ENCODE assay signal across 16 cellular contexts in genomic region chr2:62178741-62179271, GRCh38. TPM values are rescaled to one million over a fixed set of nuclear protein-coding genes. Genes with fewer than 3 reads are reported as not detected.
DNase-seq lines count a peak whose midpoint lies in the region; TF ChIP-seq lines count a peak whose summit lies in the region.
"Had no signal": no experiment of that assay in that cellular context is flagged by ENCODE, and none has a peak within 500 bp of the region (broad histone marks: within the 10 kb centered on the region; RNA-seq: fewer than 3 reads in every experiment).

No MANE protein-coding gene starts in this region.

- H3K27me3 ChIP-seq in suprapubic skin: no peaks in the 10 kb centered on the region
- H3K27me3 ChIP-seq: cardiac muscle cell had no signal

- CTCF ChIA-PET in HEK293T (lab: Yijun Ruan, JAX): no interaction called here

- no peaks in the 10 kb centered on the region for H3K9me3 Mint-ChIP-seq in HFFc6
- H3K9me3 Mint-ChIP-seq in activated T-helper 1 cell treated with anti-CD3 and anti-CD28 coated beads, Interleukin-12 subunit alpha, Interleukin-12 subunit beta, Interleukin-2, Interleukin-4 antibody, amounts not matched to agents 30 ng/mL and 10 ng/mL and 1 ng/mL, durations not matched to agents 14 hours and 24 hours and 36 hours: no peaks in the 10 kb centered on the region
- H3K9me3 Mint-ChIP-seq: activated T-helper 17 cell treated with anti-CD3 and anti-CD28 coated beads, Interleukin-2, amount 50 U/mL, for 72 hours; naive B cell had no signal

- no peak overlapping the region for H3K4me3 Mint-ChIP-seq in HFFc6
- no peak overlapping the region for H3K4me3 Mint-ChIP-seq in activated T-helper 1 cell treated with anti-CD3 and anti-CD28 coated beads, Interleukin-12 subunit alpha, Interleukin-12 subunit beta, Interleukin-2, Interleukin-4 antibody, amounts not matched to agents 30 ng/mL and 10 ng/mL and 1 ng/mL, durations not matched to agents 14 hours and 24 hours and 36 hours
- H3K4me3 Mint-ChIP-seq: activated T-helper 17 cell treated with anti-CD3 and anti-CD28 coated beads, Interleukin-2, amount 50 U/mL, for 72 hours; CD4-positive, CD25-positive, alpha-beta regulatory T cell had no signal

- 50% methylated on average over 5 of the region's 5 CpGs for WGBS in suprapubic skin

- no peaks in the 10 kb centered on the region for H3K9me3 ChIP-seq in suprapubic skin

- DNase-seq in HFFc6 (peak; percentile 39), cardiac fibroblast (ENCODE audit: low read depth in 2 of 2) (peak; percentile 22 to 48), kidney tubule cell (ENCODE audit: low spot score) (peak; percentile 47), suprapubic skin (ENCODE audit: low spot score in 2 of 2) (no peak), HEK293T (ENCODE audit: extremely low spot score) (no peak), NAMALWA (ENCODE audit: low spot score) (no peak)
- no peak for DNase-seq in activated CD4-positive, alpha-beta T cell treated with anti-CD3 and anti-CD28 coated beads, Interleukin-2, amount 50 U/mL, for 4 hours
- DNase-seq in activated T-helper 1 cell treated with anti-CD3 and anti-CD28 coated beads, Interleukin-12 subunit alpha, Interleukin-12 subunit beta, Interleukin-2, Interleukin-4 antibody, amounts not matched to agents 30 ng/mL and 10 ng/mL and 1 ng/mL, durations not matched to agents 14 hours and 24 hours and 36 hours (ENCODE audit: low spot score): no peak
- DNase-seq: activated CD4-positive, alpha-beta T cell treated with anti-CD3 and anti-CD28 coated beads for 48 hours; CD4-positive, CD25-positive, alpha-beta regulatory T cell; GF-D8; naive B cell; NCI-H1048; stimulated activated naive CD4-positive, alpha-beta T cell had no signal

- no peaks in the 10 kb centered on the region for H3K4me1 Mint-ChIP-seq in HFFc6 (ENCODE audit: low read depth)
- no peaks in the 10 kb centered on the region for H3K4me1 Mint-ChIP-seq in activated T-helper 1 cell treated with anti-CD3 and anti-CD28 coated beads, Interleukin-12 subunit alpha, Interleukin-12 subunit beta, Interleukin-2, Interleukin-4 antibody, amounts not matched to agents 30 ng/mL and 10 ng/mL and 1 ng/mL, durations not matched to agents 14 hours and 24 hours and 36 hours (ENCODE audit: low read depth)
- H3K4me1 Mint-ChIP-seq: activated T-helper 17 cell treated with anti-CD3 and anti-CD28 coated beads, Interleukin-2, amount 50 U/mL, for 72 hours had no signal

- H3K4me1 ChIP-seq in suprapubic skin: peaks cover 13% of the 10 kb centered on the region

- intact Hi-C loops in activated T-helper 1 cell treated with anti-CD3 and anti-CD28 coated beads, Interleukin-12 subunit alpha, Interleukin-12 subunit beta, Interleukin-2, Interleukin-4 antibody, amounts not matched to agents 30 ng/mL and 10 ng/mL and 1 ng/mL, durations not matched to agents 14 hours and 24 hours and 36 hours (cut with micrococcal nuclease): no loop called here

- POLR2A ChIA-PET in HEK293T (lab: Yijun Ruan, JAX): no interaction called here

- TF ChIP-seq CTCF in HFFc6 (IDR thresholded peaks at IDR 0.05): no peak
- no peak for TF ChIP-seq CTCF in cardiac fibroblast (IDR thresholded peaks at IDR 0.05; ENCODE audit: low read depth, low read length)
- no peak for TF ChIP-seq CTCF in suprapubic skin (IDR thresholded peaks at IDR 0.05)

- no peaks in the 10 kb centered on the region for H3K27me3 Mint-ChIP-seq in HFFc6 (ENCODE audit: insufficient read depth)
- peaks cover 2% of the 10 kb centered on the region for H3K27me3 Mint-ChIP-seq in activated T-helper 1 cell treated with anti-CD3 and anti-CD28 coated beads, Interleukin-12 subunit alpha, Interleukin-12 subunit beta, Interleukin-2, Interleukin-4 antibody, amounts not matched to agents 30 ng/mL and 10 ng/mL and 1 ng/mL, durations not matched to agents 14 hours and 24 hours and 36 hours (ENCODE audit: insufficient read depth)
- H3K27me3 Mint-ChIP-seq: activated T-helper 17 cell treated with anti-CD3 and anti-CD28 coated beads, Interleukin-2, amount 50 U/mL, for 72 hours; CD4-positive, CD25-positive, alpha-beta regulatory T cell; naive B cell had no signal

- TF ChIP-seq POLR2A in suprapubic skin (IDR thresholded peaks at IDR 0.05): no peak

- peak overlapping the region; percentile 12 for H3K27ac ChIP-seq in suprapubic skin
- H3K27ac ChIP-seq: cardiac muscle cell had no signal

- TF ChIP-seq EP300 in suprapubic skin (IDR thresholded peaks at IDR 0.05): no peak

- H3K27ac Mint-ChIP-seq in HFFc6: no peak overlapping the region
- no peak overlapping the region for H3K27ac Mint-ChIP-seq in activated T-helper 1 cell treated with anti-CD3 and anti-CD28 coated beads, Interleukin-12 subunit alpha, Interleukin-12 subunit beta, Interleukin-2, Interleukin-4 antibody, amounts not matched to agents 30 ng/mL and 10 ng/mL and 1 ng/mL, durations not matched to agents 14 hours and 24 hours and 36 hours
- H3K27ac Mint-ChIP-seq: activated T-helper 17 cell treated with anti-CD3 and anti-CD28 coated beads, Interleukin-2, amount 50 U/mL, for 72 hours; CD4-positive, CD25-positive, alpha-beta regulatory T cell; naive B cell had no signal

- H3K4me3 ChIP-seq in cardiac fibroblast (replicated peaks in 1 of 2; ENCODE audit: low read depth in 2 of 2, low read length in 2 of 2) (no peak overlapping the region), suprapubic skin (no peak overlapping the region)
- H3K4me3 ChIP-seq: cardiac muscle cell had no signal

- H3K36me3 ChIP-seq in suprapubic skin: no peaks in the 10 kb centered on the region
- H3K36me3 ChIP-seq: cardiac muscle cell had no signal

- H3K36me3 Mint-ChIP-seq in HFFc6 (ENCODE audit: low read depth): no peaks in the 10 kb centered on the region
- H3K36me3 Mint-ChIP-seq in activated T-helper 1 cell treated with anti-CD3 and anti-CD28 coated beads, Interleukin-12 subunit alpha, Interleukin-12 subunit beta, Interleukin-2, Interleukin-4 antibody, amounts not matched to agents 30 ng/mL and 10 ng/mL and 1 ng/mL, durations not matched to agents 14 hours and 24 hours and 36 hours (ENCODE audit: low read depth): no peaks in the 10 kb centered on the region
- H3K36me3 Mint-ChIP-seq: CD4-positive, CD25-positive, alpha-beta regulatory T cell; naive B cell had no signal

TF ChIP-seq in HEK293T, 16 proteins besides CTCF, POLR2A, EP300 and RAD21:
- TF ChIP-seq NFRKB (IDR thresholded peaks at IDR 0.05) (no peak), L3MBTL2 (conservative IDR thresholded peaks at IDR 0.05) (no peak), ELF4 (IDR thresholded peaks at IDR 0.05) (no peak), ZNF384 (IDR thresholded peaks at IDR 0.05) (no peak), SUZ12 (IDR thresholded peaks at IDR 0.05) (no peak), SP1 (IDR thresholded peaks at IDR 0.05) (no peak), TARDBP (IDR thresholded peaks at IDR 0.05) (no peak), ARNT (IDR thresholded peaks at IDR 0.05) (no peak), FOXM1 (IDR thresholded peaks at IDR 0.05; ENCODE audit: borderline replicate concordance) (no peak), HDGF (IDR thresholded peaks at IDR 0.05; ENCODE audit: borderline replicate concordance) (no peak), BHLHE40 (IDR thresholded peaks at IDR 0.05; ENCODE audit: borderline replicate concordance) (no peak), LEF1 (IDR thresholded peaks at IDR 0.05; ENCODE audit: borderline replicate concordance) (no peak), FOXA1 (IDR thresholded peaks at IDR 0.05) (no peak), FOXK2 (IDR thresholded peaks at IDR 0.05) (no peak), CTBP1 (IDR thresholded peaks at IDR 0.05; ENCODE audit: borderline replicate concordance) (no peak)
- TF ChIP-seq, protein P1, sequence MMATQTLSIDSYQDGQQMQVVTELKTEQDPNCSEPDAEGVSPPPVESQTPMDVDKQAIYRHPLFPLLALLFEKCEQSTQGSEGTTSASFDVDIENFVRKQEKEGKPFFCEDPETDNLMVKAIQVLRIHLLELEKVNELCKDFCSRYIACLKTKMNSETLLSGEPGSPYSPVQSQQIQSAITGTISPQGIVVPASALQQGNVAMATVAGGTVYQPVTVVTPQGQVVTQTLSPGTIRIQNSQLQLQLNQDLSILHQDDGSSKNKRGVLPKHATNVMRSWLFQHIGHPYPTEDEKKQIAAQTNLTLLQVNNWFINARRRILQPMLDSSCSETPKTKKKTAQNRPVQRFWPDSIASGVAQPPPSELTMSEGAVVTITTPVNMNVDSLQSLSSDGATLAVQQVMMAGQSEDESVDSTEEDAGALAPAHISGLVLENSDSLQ (IDR thresholded peaks at IDR 0.05): no peak

RNA-seq across cellular contexts. Expression of gene B3GNT2, which starts 17.1 kb away (rescaled TPM):
- 10 to 100 TPM; 12.5 to 16.7 (median 15.1) TPM for total RNA-seq in HFFc6 (2021; fragmentation: NEBNext Ultra II Directional; extraction: Animal tissue kit (Norgen Biotek cat#: 25700))
- 10 to 100 TPM; 16.9 to 36.9 (median 20.3) TPM for total RNA-seq in suprapubic skin
- total RNA-seq in activated T-helper 1 cell treated with anti-CD3 and anti-CD28 coated beads, Interleukin-12 subunit alpha, Interleukin-12 subunit beta, Interleukin-2, Interleukin-4 antibody, amounts not matched to agents 30 ng/mL and 10 ng/mL and 1 ng/mL, durations not matched to agents 14 hours and 24 hours and 36 hours: 32.8 and 37.3 TPM in 2 replicates

Comparison
In these comparisons a context has a peak if more than half of its experiments do, and no peak if none do; other contexts are left out.
1. DNase-seq: peak in HFFc6 (single experiment), cardiac fibroblast (2 of 2) and kidney tubule cell (single experiment); none in suprapubic skin (0 of 2), HEK293T (single experiment), activated CD4-positive, alpha-beta T cell treated with anti-CD3 and anti-CD28 coated beads, Interleukin-2, amount 50 U/mL, for 4 hours (0 of 2), NAMALWA (single experiment) and activated T-helper 1 cell treated with anti-CD3 and anti-CD28 coated beads, Interleukin-12 subunit alpha, Interleukin-12 subunit beta, Interleukin-2, Interleukin-4 antibody, amounts not matched to agents 30 ng/mL and 10 ng/mL and 1 ng/mL, durations not matched to agents 14 hours and 24 hours and 36 hours (single experiment).